14 cellular contexts compared by ENCODE assay signal in the genomic region with DNA sequence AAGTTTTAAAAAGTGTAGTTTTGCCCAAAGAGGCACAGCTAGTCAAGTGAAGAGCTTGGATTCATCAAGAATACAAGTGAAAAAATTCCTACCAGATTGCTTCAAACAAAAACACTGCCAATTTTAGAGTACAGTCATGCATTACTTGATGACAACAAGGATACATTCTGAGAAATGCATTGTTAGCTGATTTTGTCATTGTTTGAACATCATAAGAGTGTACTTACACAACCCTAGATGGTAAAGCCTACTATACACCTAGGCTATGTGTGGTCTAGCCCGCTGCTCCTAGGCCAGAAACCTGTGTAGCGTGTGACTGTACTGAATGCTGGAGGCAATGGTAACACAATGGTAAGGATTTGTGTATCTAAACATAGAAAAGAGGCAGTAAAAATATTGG.
DNase-seq lines count a peak whose midpoint lies in the region; ATAC-seq and TF ChIP-seq lines count a peak whose summit lies in the region.
"Had no signal": no experiment of that assay in that cellular context is flagged by ENCODE, and none has a peak within 500 bp of the region (broad histone marks: within the 10 kb centered on the region; RNA-seq: fewer than 3 reads in every experiment).

No MANE protein-coding gene starts in this region.

- H3K4me3 ChIP-seq in AG10803 (ENCODE audit: low read length) (no peak overlapping the region), epithelial cell of esophagus (ENCODE audit: low read length) (no peak overlapping the region)
- H3K4me3 ChIP-seq: ascending aorta had no signal

- DNase-seq in AG10803 (ENCODE audit: low read depth) (peak; percentile 94), RKO (ENCODE audit: low spot score) (peak; percentile 53), epithelial cell of esophagus (ENCODE audit: low read depth) (peak; percentile 98), non-pigmented ciliary epithelial cell (ENCODE audit: low read depth) (peak; percentile 82), NCI-H1105 treated with DMSO at 0.1 percent for 48 hours (lab: John Stamatoyannopoulos, UW) (no peak), NCI-H1048 (lab: John Stamatoyannopoulos, UW) (no peak)
- no peak for DNase-seq in activated CD4-positive, alpha-beta T cell treated with anti-CD3 and anti-CD28 coated beads, Interleukin-2, amount 50 U/mL, for 4 hours
- DNase-seq: CD4-positive, alpha-beta T cell; foreskin melanocyte; islet precursor cell; naive thymus-derived CD4-positive, alpha-beta T cell; SHP77 had no signal

- no peak for ATAC-seq in GM21529 (IDR thresholded peaks at IDR 0.05; ENCODE audit: unreplicated experiment)
- ATAC-seq: naive thymus-derived CD4-positive, alpha-beta T cell had no signal

- TF ChIP-seq CTCF in AG10803 (conservative IDR thresholded peaks at IDR 0.05; ENCODE audit: low read length) (no peak), epithelial cell of esophagus (IDR thresholded peaks at IDR 0.05; ENCODE audit: insufficient read depth, low read depth, low read length, missing control alignments) (no peak)

Comparison
In these comparisons a context has a peak if more than half of its experiments do, and no peak if none do; other contexts are left out.
1. DNase-seq: peak in AG10803 (single experiment), RKO (single experiment), epithelial cell of esophagus (single experiment) and non-pigmented ciliary epithelial cell (single experiment); none in NCI-H1105 treated with DMSO at 0.1 percent for 48 hours (single experiment), activated CD4-positive, alpha-beta T cell treated with anti-CD3 and anti-CD28 coated beads, Interleukin-2, amount 50 U/mL, for 4 hours (0 of 2) and NCI-H1048 (single experiment).